In the genomic region with DNA sequence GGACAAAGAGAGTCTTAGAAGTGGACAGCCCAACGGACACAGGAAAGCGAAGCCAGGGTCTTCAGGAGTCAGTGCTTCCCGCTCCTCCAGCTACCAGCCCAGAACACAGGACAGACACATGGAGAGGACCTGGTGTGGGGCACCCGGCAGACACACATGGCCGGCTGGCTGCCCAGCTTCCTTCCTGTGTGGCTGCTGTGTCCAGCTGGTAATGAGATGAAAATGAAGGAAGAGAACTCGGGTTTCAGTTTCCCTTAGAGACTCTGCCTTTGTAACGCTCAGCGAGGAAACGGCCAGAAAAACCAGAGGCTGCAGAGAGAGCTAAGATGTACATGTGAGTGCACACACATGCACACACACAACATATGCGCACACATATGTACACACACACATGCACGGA, we compare ENCODE assay signal across 9 cellular contexts.
A peak's percentile ranks its signal among the peaks of the same experiment; 100 is the strongest.
DNase-seq lines count a peak whose midpoint lies in the region; ATAC-seq and TF ChIP-seq lines count a peak whose summit lies in the region.
"Had no signal": no experiment of that assay in that cellular context is flagged by ENCODE, and none has a peak within 500 bp of the region (broad histone marks: within the 10 kb centered on the region; RNA-seq: fewer than 3 reads in every experiment).

No MANE protein-coding gene starts in this region.

- peak overlapping the region; percentile 45 for H3K4me3 ChIP-seq in OCI-LY7 (ENCODE audit: low read depth, low read length, poor library complexity, severe bottlenecking)
- H3K4me3 ChIP-seq: pancreas had no signal

- 0 out of 2 replicates have a peak, but pooled peaks cover 5% of the 10 kb centered on the region for H4K20me1 ChIP-seq in OCI-LY7 (ENCODE audit: insufficient read depth, low read length)

- no peak for TF ChIP-seq CTCF in OCI-LY7 (conservative IDR thresholded peaks at IDR 0.05; ENCODE audit: low read length)

- peak overlapping the region; percentile 57 for H3K4me2 ChIP-seq in OCI-LY7 (ENCODE audit: low read length)

- H3K36me3 ChIP-seq in OCI-LY7 (ENCODE audit: insufficient read depth, low read length) = peaks cover 5% of the 10 kb centered on the region; the same call in 1 of the 2 replicates

- POLR2A ChIA-PET in OCI-LY7 (lab: Charles Lee) = interaction anchor here (0.6 to 1.6 kb wide), 5 partner anchors 13 to 144 kb away, joined by 3 to 5 read pairs (median 4); no protein-coding TSS in a partner anchor

- intact Hi-C loops in OCI-LY7 (cut with micrococcal nuclease; ENCODE audit: unreplicated experiment) = no loop called here

- H3K9me3 ChIP-seq in OCI-LY7 (ENCODE audit: low read length) = 0 out of 2 replicates have a peak, but pooled peaks cover 6% of the 10 kb centered on the region
- H3K9me3 ChIP-seq: pancreas had no signal

- no TSS peak for BruUV-seq in OCI-LY7 (replicated peaks; lab: Mats Ljungman, UMichigan)

- no peaks in the 10 kb centered on the region for H3K79me2 ChIP-seq in OCI-LY7 (ENCODE audit: insufficient read depth, low read depth, low read length)

- TF ChIP-seq POLR2A in GM15510 (IDR thresholded peaks at IDR 0.05; ENCODE audit: borderline replicate concordance, extremely low read depth, insufficient read length) = peak; percentile 39

- no peak overlapping the region for H2AFZ ChIP-seq in OCI-LY7 (ENCODE audit: low read length)

- CTCF ChIA-PET in OCI-LY7 (lab: Charles Lee; ENCODE audit: unreplicated experiment) = interaction anchor here (0.9 kb wide), 1 partner anchor 18 kb away, joined by 3 read pairs; no protein-coding TSS in a partner anchor

- peaks cover 52% of the 10 kb centered on the region for H3K4me1 ChIP-seq in OCI-LY7 (ENCODE audit: insufficient read depth, low read length, poor library complexity, severe bottlenecking)
- H3K4me1 ChIP-seq: pancreas had no signal

- DNase-seq in OCI-LY7 (ENCODE audit: low spot score) (peak; percentile 69), medulla oblongata (ENCODE audit: extremely low spot score) (peak; percentile 80), HPDE6-E6E7 (ENCODE audit: extremely low spot score) (no peak), D341Med (ENCODE audit: low spot score) (no peak), NCI-H1694 treated with DMSO at 0.1 percent for 48 hours (lab: John Stamatoyannopoulos, UW) (no peak), iPS-NIHi7 (ENCODE audit: extremely low spot score) (no peak)

- H3K27ac ChIP-seq in OCI-LY7 (ENCODE audit: low read depth, low read length, poor library complexity, severe bottlenecking) = peak overlapping the region; percentile 44
- H3K27ac ChIP-seq: pancreas had no signal

- no peaks in the 10 kb centered on the region for H3K9me2 ChIP-seq in OCI-LY7 (ENCODE audit: insufficient read depth, low read length)

- peak; percentile 40 for ATAC-seq in GM21576 (IDR thresholded peaks at IDR 0.05; ENCODE audit: unreplicated experiment)

Comparison
In these comparisons a context has a peak if more than half of its experiments do, and no peak if none do; other contexts are left out.
1. DNase-seq: peak in OCI-LY7 (single experiment) and medulla oblongata (single experiment); none in HPDE6-E6E7 (single experiment), D341Med (single experiment), NCI-H1694 treated with DMSO at 0.1 percent for 48 hours (single experiment) and iPS-NIHi7 (single experiment).